8 cellular contexts compared by ENCODE assay signal in the genomic region with DNA sequence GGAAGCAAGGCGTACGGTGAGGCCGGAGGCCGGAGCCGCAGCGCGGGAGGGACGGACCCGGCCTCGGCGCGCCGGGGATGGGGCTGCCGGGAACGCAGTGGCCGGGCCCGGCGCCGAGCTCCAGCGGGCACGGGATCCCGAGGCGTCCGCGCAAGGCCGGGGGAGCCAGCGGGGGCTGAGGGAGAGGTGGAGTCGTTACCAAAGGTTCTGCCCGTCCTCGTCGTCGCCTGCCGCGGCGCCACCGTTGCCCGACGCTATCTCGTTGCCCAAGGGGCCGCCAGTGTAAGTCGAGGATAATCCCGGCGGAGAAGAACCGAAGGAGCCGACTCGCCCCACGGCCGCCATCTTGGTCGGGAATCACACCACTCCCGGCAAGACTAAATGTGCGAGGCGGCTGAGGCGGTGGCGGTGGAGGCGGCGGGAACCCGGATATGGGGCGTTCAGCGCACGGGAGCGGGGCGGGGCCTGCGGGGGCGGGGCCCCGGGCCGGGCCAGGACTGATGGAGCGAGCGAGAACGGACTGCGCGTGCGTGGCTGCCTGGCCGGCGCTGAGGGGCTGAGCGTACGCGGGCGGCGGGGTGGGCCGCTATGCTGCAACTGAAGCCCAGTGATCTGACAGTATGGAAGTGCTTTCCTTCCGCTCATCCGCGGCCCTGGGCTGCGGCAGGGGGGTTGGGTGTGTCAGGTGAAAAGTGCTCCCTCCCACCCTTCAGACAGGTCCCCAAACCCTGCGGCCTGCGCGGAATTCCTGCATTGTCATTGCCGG. TPM values are rescaled to one million over a fixed set of nuclear protein-coding genes. Genes with fewer than 3 reads are reported as not detected.
A peak's percentile ranks its signal among the peaks of the same experiment; 100 is the strongest.
DNase-seq lines count a peak whose midpoint lies in the region; ATAC-seq and TF ChIP-seq lines count a peak whose summit lies in the region.

Gene DYNC1LI1, minus strand, starts transcription at position 433 of the 766 bp plus-strand sequence. Its CDS starts 88 bp downstream, at position 345.

- H3K27me3 ChIP-seq in OCI-LY1 (ENCODE audit: insufficient read depth, low read length) = no peaks in the 10 kb centered on the region

- H4K20me1 ChIP-seq in OCI-LY1 (ENCODE audit: insufficient read depth, low read length) = no peaks in the 10 kb centered on the region

- H3K4me2 ChIP-seq in OCI-LY1 (ENCODE audit: low read length) = peak within 1 kb of the TSS; percentile 87

- H3K4me3 ChIP-seq in OCI-LY1 (ENCODE audit: low read depth, low read length, poor library complexity, severe bottlenecking) = peak within 1 kb of the TSS; percentile 82
- peak within 1 kb of the TSS; percentile 91 for H3K4me3 ChIP-seq in mesodermal cell (ENCODE audit: extremely low read depth, insufficient read depth, low read length, poor library complexity, severe bottlenecking)

- no peak for TF ChIP-seq CTCF in OCI-LY1 (IDR thresholded peaks at IDR 0.05; ENCODE audit: low read length)

- peak within 1 kb of the TSS; percentile 86 for H3K9ac ChIP-seq in OCI-LY1 (ENCODE audit: low read length)

- DNase-seq in D341Med (ENCODE audit: low spot score) = peak; percentile 99
- peak; percentile 98 for DNase-seq in HuH-7 (ENCODE audit: low spot score)
- peak; percentile 96 for DNase-seq in activated CD8-positive, alpha-beta memory T cell treated with anti-CD3 and anti-CD28 coated beads, Interleukin-2, amount 50 U/mL, for 4 hours
- DNase-seq in stimulated activated CD8-positive, alpha-beta memory T cell treated with anti-CD3 and anti-CD28 coated beads, Interleukin-15, amount 100 ng/mL, for 24 hours (ENCODE audit: low read depth) = peak; percentile 93

- peaks cover 27% of the 10 kb centered on the region for H3K4me1 ChIP-seq in OCI-LY1 (ENCODE audit: insufficient read depth, low read length, severe bottlenecking)
- H3K4me1 ChIP-seq in mesodermal cell (ENCODE audit: control insufficient read depth, insufficient read depth, low read length, poor library complexity, severe bottlenecking) = peaks cover 4% of the 10 kb centered on the region

- peak; percentile 84 for ATAC-seq in GM21526 (IDR thresholded peaks at IDR 0.05; ENCODE audit: low FRiP score, unreplicated experiment)

- peak within 1 kb of the TSS; percentile 42; the same call in 1 of the 2 replicates for H2AFZ ChIP-seq in OCI-LY1 (ENCODE audit: low read length)

- H3K36me3 ChIP-seq in OCI-LY1 (ENCODE audit: insufficient read depth, low read length) (peaks cover 11% of the 10 kb centered on the region), mesodermal cell (ENCODE audit: control insufficient read depth, insufficient read depth, low read length) (peaks cover 22% of the 10 kb centered on the region)

- no peaks in the 10 kb centered on the region for H3K9me2 ChIP-seq in OCI-LY1 (ENCODE audit: low read depth, low read length)

- no peaks in the 10 kb centered on the region for H3K9me3 ChIP-seq in OCI-LY1 (ENCODE audit: low read length)
- no peaks in the 10 kb centered on the region for H3K9me3 ChIP-seq in mesodermal cell (ENCODE audit: control insufficient read depth, low read length)

- no peaks in the 10 kb centered on the region for H3F3A ChIP-seq in OCI-LY1 (ENCODE audit: insufficient read depth, low read length)

- peaks cover 36% of the 10 kb centered on the region for H3K79me2 ChIP-seq in OCI-LY1 (ENCODE audit: insufficient read depth, low read length)

- in situ Hi-C loops in endometrial microvascular endothelial cells (cut with HindIII; ENCODE audit: inconsistent ontology term, low pct_unique_long_range_greater_than_20kb, low sequenced_read_pairs) = no loop called here

- H3K27ac ChIP-seq in OCI-LY1 (ENCODE audit: low read depth, low read length, poor library complexity, severe bottlenecking) = peak within 1 kb of the TSS; percentile 50
- peak within 1 kb of the TSS; percentile 98 for H3K27ac ChIP-seq in mesodermal cell (ENCODE audit: low read depth, low read length, severe bottlenecking)

- 0% methylated on average over 53 to 55 of the region's 88 CpGs for WGBS in mesodermal cell (ENCODE audit: insufficient coverage in 2 of 2), 2 experiments

RNA-seq across cellular contexts. Expression of gene DYNC1LI1, which starts in this region (rescaled TPM):
- 41.3 TPM for total RNA-seq in endometrial microvascular endothelial cells (ENCODE audit: inconsistent ontology term)
- polyA plus RNA-seq in mesodermal cell (2013, experiment 1 of 2) = 51.4 TPM
- polyA plus RNA-seq in mesodermal cell (2013, experiment 2 of 2) = 55.1 TPM

Comparison
In these comparisons a context has a peak if more than half of its experiments do, and no peak if none do; other contexts are left out.
1. Peak in every context shown above with its lines: DNase-seq, ATAC-seq, H3K4me3 ChIP-seq and H3K27ac ChIP-seq.